Comparison of ENCODE assay signal across 8 cellular contexts in genomic region chr3:157204431-157204830, GRCh38. TPM values are rescaled to one million over a fixed set of nuclear protein-coding genes. Genes with fewer than 3 reads are reported as not detected.
DNase-seq lines count a peak whose midpoint lies in the region; TF ChIP-seq lines count a peak whose summit lies in the region.

No MANE protein-coding gene starts in this region.

- no peak overlapping the region for H3K27ac Mint-ChIP-seq in MCF 10A (ENCODE audit: low read depth, unreplicated experiment)

- BruUV-seq in MCF 10A (replicated peaks; lab: Mats Ljungman, UMichigan): no TSS peak

- H3K36me3 Mint-ChIP-seq in MCF 10A (ENCODE audit: insufficient read depth, unreplicated experiment): no peaks in the 10 kb centered on the region

- no peak overlapping the region for H3K4me3 Mint-ChIP-seq in MCF 10A (ENCODE audit: unreplicated experiment)

- DNase-seq in Caki2 (ENCODE audit: low read depth): peak; percentile 31
- peak; percentile 62 for DNase-seq in NAMALWA (ENCODE audit: low spot score)
- DNase-seq in MCF 10A (ENCODE audit: unreplicated experiment): peak; percentile 49
- DNase-seq in myocyte (ENCODE audit: low read depth): peak; percentile 64
- DNase-seq in SK-N-DZ (ENCODE audit: low spot score): no peak
- no peak for DNase-seq in effector CD4-positive, alpha-beta T cell
- no peak for DNase-seq in stimulated activated CD4-positive, alpha-beta T cell treated with anti-CD3 and anti-CD28 coated beads, Interleukin-2, amount 100 ng/mL, for 48 hours
- no peak for DNase-seq in ecto neural progenitor cell (ENCODE audit: low spot score)

- intact Hi-C loops in MCF 10A (cut with micrococcal nuclease): loop anchor here (1.0 to 10.0 kb wide), 6 partner anchors 34 to 1207 kb away; no protein-coding TSS in a partner anchor

- CTCF ChIA-PET in MCF 10A (lab: Yijun Ruan, JAX): interaction anchor here (0.5 to 14.1 kb wide), 14 partner anchors 9 to 1327 kb away, joined by 3 to 282 read pairs (median 4); no protein-coding TSS in a partner anchor

- POLR2A ChIA-PET in MCF 10A (lab: Yijun Ruan, JAX): interaction anchor here (0.7 to 2.1 kb wide), 6 partner anchors 29 to 289 kb away, joined by 3 to 9 read pairs (median 4); partner anchors contain the start of gene CCNL1

- no peaks in the 10 kb centered on the region for H3K4me1 Mint-ChIP-seq in MCF 10A (ENCODE audit: insufficient read depth, unreplicated experiment)

- peak; percentile 39 for TF ChIP-seq CTCF in MCF 10A (IDR thresholded peaks at IDR 0.05; ENCODE audit: unreplicated experiment)

- H3K9me3 Mint-ChIP-seq in MCF 10A (ENCODE audit: unreplicated experiment): no peaks in the 10 kb centered on the region

- H3K27me3 Mint-ChIP-seq in MCF 10A (ENCODE audit: insufficient read depth, unreplicated experiment): no peaks in the 10 kb centered on the region

- in situ Hi-C loops in Caki2 (cut with HindIII; ENCODE audit: low pct_unique_long_range_greater_than_20kb, low sequenced_read_pairs): no loop called here

RNA-seq across cellular contexts. Expression of gene CCNL1, which starts 44.5 kb away (rescaled TPM):
- 31.0 and 69.5 TPM in 2 replicates for total RNA-seq in Caki2 (2014; rRNA removed; shearing (Covaris generic); ENCODE audit: low replicate concordance)
- total RNA-seq in MCF 10A (2022) (103 and 112 TPM in 2 replicates), myocyte (94.2 and 111 TPM in 2 replicates)
- 31.2 TPM for polyA plus RNA-seq in myocyte (2012)
- 53.4 and 66.9 TPM in 2 replicates for polyA plus RNA-seq in SK-N-DZ (2014; cell fraction: cytosol; rRNA removed)
- polyA plus RNA-seq in SK-N-DZ (2014; cell fraction: nucleus; rRNA removed): 510 and 632 TPM in 2 replicates

Comparison
In these comparisons a context has a peak if more than half of its experiments do, and no peak if none do; other contexts are left out.
1. DNase-seq: peak in Caki2 (single experiment), NAMALWA (single experiment), MCF 10A (single experiment) and myocyte (single experiment); none in SK-N-DZ (single experiment), effector CD4-positive, alpha-beta T cell (single experiment), stimulated activated CD4-positive, alpha-beta T cell treated with anti-CD3 and anti-CD28 coated beads, Interleukin-2, amount 100 ng/mL, for 48 hours (0 of 2) and ecto neural progenitor cell (single experiment).